Comparison of ENCODE assay signal across 9 cellular contexts in genomic region chr14:34043627-34044372, GRCh38.
DNase-seq lines count a peak whose midpoint lies in the region; ATAC-seq and TF ChIP-seq lines count a peak whose summit lies in the region.
"Had no signal": no experiment of that assay in that cellular context is flagged by ENCODE, and none has a peak within 500 bp of the region (broad histone marks: within the 10 kb centered on the region; RNA-seq: fewer than 3 reads in every experiment).

No MANE protein-coding gene starts in this region.

- H3K9me3 ChIP-seq in Peyer's patch (no peaks in the 10 kb centered on the region), HAP-1 (no peaks in the 10 kb centered on the region)

- H3K4me1 Mint-ChIP-seq in activated naive CD8-positive, alpha-beta T cell treated with anti-CD3 and anti-CD28 coated beads, Interleukin-2, amount 10 ng/mL, durations not matched to agents 7 days and 5 days = peaks cover 58% of the 10 kb centered on the region

- no peak for TF ChIP-seq CTCF in Peyer's patch (IDR thresholded peaks at IDR 0.05)

- no peak for TF ChIP-seq POLR2A in Peyer's patch (IDR thresholded peaks at IDR 0.05)

- H3K36me3 Mint-ChIP-seq in activated naive CD8-positive, alpha-beta T cell treated with anti-CD3 and anti-CD28 coated beads, Interleukin-2, amount 10 ng/mL, durations not matched to agents 7 days and 5 days = peaks cover 41% of the 10 kb centered on the region

- DNase-seq in Peyer's patch = peak in 2 of 3 donors; percentile 56 to 63
- peak; percentile 91 for DNase-seq in activated naive CD8-positive, alpha-beta T cell treated with anti-CD3 and anti-CD28 coated beads, Interleukin-2, amount 10 ng/mL, durations not matched to agents 7 days and 5 days
- DNase-seq in stimulated activated CD4-positive, alpha-beta T cell treated with anti-CD3 and anti-CD28 coated beads, Interleukin-1b, Interleukin-23, amount 100 ng/mL, for 48 hours = peak; percentile 82
- DNase-seq in OCI-M2 (lab: John Stamatoyannopoulos, UW; ENCODE audit: unreplicated experiment) = no peak
- DNase-seq in cerebellar nuclear complex (lab: John Stamatoyannopoulos, UW) = no peak
- no peak for DNase-seq in HAP-1 (ENCODE audit: low spot score in 2 of 2)

- peak overlapping the region; percentile 73 for H3K4me3 Mint-ChIP-seq in activated naive CD8-positive, alpha-beta T cell treated with anti-CD3 and anti-CD28 coated beads, Interleukin-2, amount 10 ng/mL, durations not matched to agents 7 days and 5 days

- H3K36me3 ChIP-seq in Peyer's patch (no peaks in the 10 kb centered on the region), HAP-1 (replicated peaks) (no peaks in the 10 kb centered on the region)

- peak overlapping the region in 2 of 4 donors; percentile 36 to 44 for H3K27ac ChIP-seq in Peyer's patch
- H3K27ac ChIP-seq: HL-60 had no signal

- POLR2A ChIA-PET in activated naive CD8-positive, alpha-beta T cell treated with anti-CD3 and anti-CD28 coated beads, Interleukin-2, amount 10 ng/mL, durations not matched to agents 7 days and 5 days (lab: Charles Lee) = interaction anchor here (0.7 to 2.0 kb wide), 12 partner anchors 8 to 52 kb away, joined by 3 to 18 read pairs (median 4); no protein-coding TSS in a partner anchor

- H3K4me1 ChIP-seq in Peyer's patch (no peaks in the 10 kb centered on the region), HAP-1 (no peaks in the 10 kb centered on the region)

- H3K27me3 ChIP-seq in Peyer's patch (no peaks in the 10 kb centered on the region), HAP-1 (ENCODE audit: low read depth) (no peaks in the 10 kb centered on the region)

- ATAC-seq in GM18499 (IDR thresholded peaks at IDR 0.05; ENCODE audit: insufficient read depth, unreplicated experiment) = peak; percentile 85
- peak; percentile 93 for ATAC-seq in HG02623 (IDR thresholded peaks at IDR 0.05; ENCODE audit: unreplicated experiment)
- peak; percentile 93 for ATAC-seq in activated naive CD8-positive, alpha-beta T cell treated with anti-CD3 and anti-CD28 coated beads, Interleukin-2, amount 10 ng/mL, durations not matched to agents 7 days and 5 days (ENCODE audit: low read depth)

- H3K4me3 ChIP-seq in Peyer's patch = no peak overlapping the region
- no peak overlapping the region for H3K4me3 ChIP-seq in HAP-1

- H3K9me3 Mint-ChIP-seq in activated naive CD8-positive, alpha-beta T cell treated with anti-CD3 and anti-CD28 coated beads, Interleukin-2, amount 10 ng/mL, durations not matched to agents 7 days and 5 days = peaks cover 2% of the 10 kb centered on the region

- in situ Hi-C loops in HAP-1 (cut with MboI; ENCODE audit: low sequenced_read_pairs) = no loop called here

- H3K27me3 Mint-ChIP-seq in activated naive CD8-positive, alpha-beta T cell treated with anti-CD3 and anti-CD28 coated beads, Interleukin-2, amount 10 ng/mL, durations not matched to agents 7 days and 5 days = peaks cover 7% of the 10 kb centered on the region

- H3K27ac Mint-ChIP-seq in activated naive CD8-positive, alpha-beta T cell treated with anti-CD3 and anti-CD28 coated beads, Interleukin-2, amount 10 ng/mL, durations not matched to agents 7 days and 5 days = peak overlapping the region; percentile 91

Comparison
In these comparisons a context has a peak if more than half of its experiments do, and no peak if none do; other contexts are left out.
1. DNase-seq: peak in Peyer's patch (2 of 3), activated naive CD8-positive, alpha-beta T cell treated with anti-CD3 and anti-CD28 coated beads, Interleukin-2, amount 10 ng/mL, durations not matched to agents 7 days and 5 days (single experiment) and stimulated activated CD4-positive, alpha-beta T cell treated with anti-CD3 and anti-CD28 coated beads, Interleukin-1b, Interleukin-23, amount 100 ng/mL, for 48 hours (single experiment); none in OCI-M2 (single experiment), cerebellar nuclear complex (0 of 2) and HAP-1 (0 of 2).
2. Peak in every context shown above with its lines, with median percentiles within 50 percentile points of each other: ATAC-seq.